Comparison of ENCODE assay signal across 8 cellular contexts in genomic region chr2:3379339-3379646, GRCh38. TPM values are rescaled to one million over a fixed set of nuclear protein-coding genes. Genes with fewer than 3 reads are reported as not detected.
DNase-seq lines count a peak whose midpoint lies in the region; FAIRE-seq and TF ChIP-seq lines count a peak whose summit lies in the region.

No MANE protein-coding gene starts in this region.

- H3K36me3 Mint-ChIP-seq in CD8-positive, alpha-beta memory T cell: peaks cover 4 to 32% (median 4%) of the 10 kb centered on the region in 3 donors
- peaks cover 8% of the 10 kb centered on the region for H3K36me3 Mint-ChIP-seq in osteocyte (ENCODE audit: unreplicated experiment)

- H2AFZ ChIP-seq in OCI-LY3 (ENCODE audit: low read depth, low read length) (no peak overlapping the region), endothelial cell of umbilical vein (ENCODE audit: low read depth, low read length) (peak overlapping the region; percentile 79)

- H3K4me2 ChIP-seq in OCI-LY3 (ENCODE audit: low read length): peak overlapping the region; percentile 100
- H3K4me2 ChIP-seq in endothelial cell of umbilical vein (ENCODE audit: insufficient read depth, low read length): peak overlapping the region; percentile 88

- peak overlapping the region; percentile 89 for H3K27ac ChIP-seq in CD8-positive, alpha-beta memory T cell (ENCODE audit: low read depth, low read length)
- peak overlapping the region; percentile 57 for H3K27ac ChIP-seq in OCI-LY3 (ENCODE audit: low read length)
- H3K27ac ChIP-seq in endothelial cell of umbilical vein (ENCODE audit: insufficient read depth, low read depth, low read length): peak overlapping the region; percentile 74

- no peaks in the 10 kb centered on the region for H3K36me3 ChIP-seq in CD8-positive, alpha-beta memory T cell (ENCODE audit: insufficient read depth, low read length)
- H3K36me3 ChIP-seq in OCI-LY3 (replicated peaks; ENCODE audit: low read depth, low read length) (peaks cover 22% of the 10 kb centered on the region), endothelial cell of umbilical vein (ENCODE audit: control insufficient read depth in 2 of 2, extremely low read depth in 1 of 2, insufficient read depth in 2 of 2, low read length in 2 of 2) (peaks cover 0 to 2% of the 10 kb centered on the region in 2 experiments)

- H4K20me1 ChIP-seq in OCI-LY3 (ENCODE audit: insufficient read depth, low read length) (peaks cover 3% of the 10 kb centered on the region; the same call in 1 of the 2 replicates), endothelial cell of umbilical vein (replicated peaks; ENCODE audit: control insufficient read depth, extremely low read depth, insufficient read depth, low read length) (no peaks in the 10 kb centered on the region)

- dilution Hi-C loops in endothelial cell of umbilical vein (cut with MboI; ENCODE audit: extremely low pct_ligation_motif_present, low sequenced_read_pairs): no loop called here

- peaks cover 0 to 4% (median 0%) of the 10 kb centered on the region in 5 donors for H3K9me3 Mint-ChIP-seq in CD8-positive, alpha-beta memory T cell
- no peaks in the 10 kb centered on the region for H3K9me3 Mint-ChIP-seq in osteocyte (ENCODE audit: unreplicated experiment)

- H3K9me1 ChIP-seq in endothelial cell of umbilical vein (replicated peaks; ENCODE audit: control insufficient read depth, extremely low read depth, insufficient read depth, low read length): no peaks in the 10 kb centered on the region

- H3K27me3 Mint-ChIP-seq in CD8-positive, alpha-beta memory T cell: peaks cover 0 to 1% of the 10 kb centered on the region in 2 donors
- H3K27me3 Mint-ChIP-seq in osteocyte (ENCODE audit: unreplicated experiment): no peaks in the 10 kb centered on the region

- H3K9ac ChIP-seq in OCI-LY3 (ENCODE audit: low read length) (peak overlapping the region; percentile 81), endothelial cell of umbilical vein (replicated peaks; ENCODE audit: extremely low read depth, insufficient read depth, low read length) (peak overlapping the region; percentile 88)

- H3K9me3 ChIP-seq in CD8-positive, alpha-beta memory T cell (ENCODE audit: low read length): no peaks in the 10 kb centered on the region
- H3K9me3 ChIP-seq in OCI-LY3 (ENCODE audit: insufficient read depth, low read length) (no peaks in the 10 kb centered on the region), endothelial cell of umbilical vein (replicated peaks; ENCODE audit: control insufficient read depth, insufficient read depth, low read length) (no peaks in the 10 kb centered on the region)

- TF ChIP-seq POLR2A in endothelial cell of umbilical vein (IDR thresholded peaks at IDR 0.05; ENCODE audit: low read depth, low read length): no peak

- H3K4me1 ChIP-seq in CD8-positive, alpha-beta memory T cell (ENCODE audit: insufficient read depth, low read length): peaks cover 35% of the 10 kb centered on the region
- peaks cover 24% of the 10 kb centered on the region for H3K4me1 ChIP-seq in OCI-LY3 (ENCODE audit: low read length)
- H3K4me1 ChIP-seq in endothelial cell of umbilical vein (ENCODE audit: control insufficient read depth, extremely low read depth, insufficient read depth, low read length): peaks cover 26% of the 10 kb centered on the region

- peak overlapping the region; percentile 92 to 99 (median 97) for H3K27ac Mint-ChIP-seq in CD8-positive, alpha-beta memory T cell
- H3K27ac Mint-ChIP-seq in osteocyte (ENCODE audit: unreplicated experiment): peak overlapping the region; percentile 92

- H3K4me3 Mint-ChIP-seq in CD8-positive, alpha-beta memory T cell: peak overlapping the region; percentile 94 to 97 (median 96)
- peak overlapping the region; percentile 96 for H3K4me3 Mint-ChIP-seq in osteocyte (ENCODE audit: unreplicated experiment)

- POLR2A ChIA-PET in CD8-positive, alpha-beta memory T cell (lab: Charles Lee): interaction anchor here (1.6 kb wide), 1 partner anchor 179 kb away, joined by 8 read pairs; the partner anchor contains the start of gene RNASEH1
- POLR2A ChIA-PET in endothelial cell of umbilical vein (lab: Charles Lee): no interaction called here

- no peaks in the 10 kb centered on the region for H3K27me3 ChIP-seq in CD8-positive, alpha-beta memory T cell (ENCODE audit: insufficient read depth, low read length, poor library complexity, severe bottlenecking)
- H3K27me3 ChIP-seq in OCI-LY3 (ENCODE audit: low read depth, low read length) (no peaks in the 10 kb centered on the region), endothelial cell of umbilical vein (ENCODE audit: control insufficient read depth in 2 of 2, insufficient read depth in 2 of 2, low read length in 2 of 2) (no peaks in the 10 kb centered on the region)

- TF ChIP-seq CTCF in OCI-LY3 (IDR thresholded peaks at IDR 0.05; ENCODE audit: low read depth, low read length): no peak
- TF ChIP-seq CTCF in endothelial cell of umbilical vein (IDR thresholded peaks at IDR 0.05; ENCODE audit: extremely low read depth in 1 of 2, insufficient read depth in 1 of 2, low read depth in 1 of 2, low read length in 2 of 2): no peak
- TF ChIP-seq CTCF in osteocyte (IDR thresholded peaks at IDR 0.05): no peak

- intact Hi-C loops in endothelial cell of umbilical vein (cut with micrococcal nuclease): loop anchor here (2.0 to 5.0 kb wide), 4 partner anchors 77 to 180 kb away; partner anchors contain the start of genes ADI1 and RNASEH1

- peaks cover 46 to 73% (median 63%) of the 10 kb centered on the region in 3 donors for H3K4me1 Mint-ChIP-seq in CD8-positive, alpha-beta memory T cell
- peaks cover 39% of the 10 kb centered on the region for H3K4me1 Mint-ChIP-seq in osteocyte (ENCODE audit: unreplicated experiment)

- peak overlapping the region; percentile 90 for H3K4me3 ChIP-seq in CD8-positive, alpha-beta memory T cell (ENCODE audit: low read length)
- H3K4me3 ChIP-seq in OCI-LY3 (ENCODE audit: low read length) (peak overlapping the region; percentile 84), endothelial cell of umbilical vein (replicated peaks in 1 of 3; ENCODE audit: insufficient read depth in 1 of 3, low read depth in 1 of 3, low read length in 3 of 3) (peak overlapping the region; percentile 40 to 83 (median 75))

- H3K79me2 ChIP-seq in OCI-LY3 (ENCODE audit: low read length): peaks cover 75% of the 10 kb centered on the region
- peaks cover 32% of the 10 kb centered on the region for H3K79me2 ChIP-seq in endothelial cell of umbilical vein (ENCODE audit: control insufficient read depth, insufficient read depth, low read length)

- CTCF ChIA-PET in CD8-positive, alpha-beta memory T cell (lab: Charles Lee): interaction anchor here (0.7 to 2.2 kb wide), 5 partner anchors 11 to 194 kb away, joined by 3 to 8 read pairs (median 3); no protein-coding TSS in a partner anchor
- CTCF ChIA-PET in endothelial cell of umbilical vein (lab: Charles Lee): interaction anchor here (1.4 kb wide), 1 partner anchor 83 kb away, joined by 6 read pairs; no protein-coding TSS in a partner anchor

- DNase-seq in CD8-positive, alpha-beta memory T cell: no peak
- no peak for DNase-seq in endothelial cell of umbilical vein (ENCODE audit: low read depth, low spot score)
- no peak for DNase-seq in osteocyte (ENCODE audit: extremely low spot score, unreplicated experiment)
- no peak for DNase-seq in Ammon's horn (ENCODE audit: low spot score)
- no peak for DNase-seq in NCI-H2227 treated with DMSO at 0.1 percent for 48 hours (lab: John Stamatoyannopoulos, UW)
- DNase-seq in activated CD4-positive, CD25-positive, alpha-beta regulatory T cell (lab: John Stamatoyannopoulos, UW): no peak
- DNase-seq in stimulated activated CD4-positive, alpha-beta T cell treated with anti-CD3 and anti-CD28 coated beads, Interleukin-15, amount 100 ng/mL, for 24 hours: no peak

- no TSS peak for BruUV-seq in endothelial cell of umbilical vein (replicated peaks; lab: Mats Ljungman, UMichigan)

- FAIRE-seq in endothelial cell of umbilical vein (lab: Jason Lieb, UNC): no peak

TF ChIP-seq in endothelial cell of umbilical vein, 7 proteins besides CTCF, POLR2A, EP300 and RAD21 (continues in another document):
- no peak for TF ChIP-seq MAX (IDR thresholded peaks at IDR 0.05; ENCODE audit: insufficient read depth, insufficient read length)
- no peak for TF ChIP-seq FOS (IDR thresholded peaks at IDR 0.05; ENCODE audit: borderline replicate concordance, insufficient read depth, low read length)
- no peak for TF ChIP-seq EZH2 (IDR thresholded peaks at IDR 0.05; ENCODE audit: borderline replicate concordance, low read depth, low read length, severe bottlenecking)
- TF ChIP-seq GATA2 (IDR thresholded peaks at IDR 0.05; ENCODE audit: insufficient read depth, insufficient read length, low read depth, low read length): no peak
- TF ChIP-seq POLR2AphosphoS5 (IDR thresholded peaks at IDR 0.05; ENCODE audit: insufficient read depth, low read depth, low read length): no peak
- no peak for TF ChIP-seq MYC (IDR thresholded peaks at IDR 0.05; ENCODE audit: low read depth, low read length)

RNA-seq across cellular contexts. Expression of gene TRAPPC12, which starts 0.2 kb away (rescaled TPM):
- 10 to 100 TPM; 74.1 to 76.5 TPM for total RNA-seq in CD8-positive, alpha-beta memory T cell
- 37.1 TPM for polyA plus RNA-seq in CD8-positive, alpha-beta memory T cell
- total RNA-seq in endothelial cell of umbilical vein (74.5 and 81.5 TPM in 2 replicates), osteocyte (89.2 and 89.7 TPM in 2 replicates)
- polyA plus RNA-seq in endothelial cell of umbilical vein: 47.5 and 49.6 TPM in 2 replicates
- 39.1 and 41.9 TPM in 2 replicates for polyA plus RNA-seq in endothelial cell of umbilical vein (2011; cell fraction: cytosol; rRNA removed)
- polyA plus RNA-seq in endothelial cell of umbilical vein (2011; cell fraction: nucleus; rRNA removed): 101 and 150 TPM in 2 replicates
- polyA plus RNA-seq in endothelial cell of umbilical vein (2012): 62.3 and 62.9 TPM in 2 replicates
- 71.2 and 79.5 TPM in 2 replicates for polyA minus RNA-seq in endothelial cell of umbilical vein
- polyA minus RNA-seq in endothelial cell of umbilical vein (2011; cell fraction: cytosol; rRNA and poly(A)+ RNA removed): 44.5 TPM
- polyA minus RNA-seq in endothelial cell of umbilical vein (2011; cell fraction: nucleus; rRNA and poly(A)+ RNA removed): 90.2 and 106 TPM in 2 replicates

RNA-seq across cellular contexts. Expression of gene EIPR1, which starts 1.7 kb away (rescaled TPM):
- 10 to 100 TPM; 41.6 to 43.9 TPM for total RNA-seq in CD8-positive, alpha-beta memory T cell
- 39.2 TPM for polyA plus RNA-seq in CD8-positive, alpha-beta memory T cell
- total RNA-seq in endothelial cell of umbilical vein: 30.8 and 31.4 TPM in 2 replicates
- 51.5 and 57.3 TPM in 2 replicates for polyA plus RNA-seq in endothelial cell of umbilical vein
- 48.6 and 49.8 TPM in 2 replicates for polyA plus RNA-seq in endothelial cell of umbilical vein (2011; cell fraction: cytosol; rRNA removed)
- polyA plus RNA-seq in endothelial cell of umbilical vein (2011; cell fraction: nucleus; rRNA removed): 30.2 and 32.5 TPM in 2 replicates
- polyA plus RNA-seq in endothelial cell of umbilical vein (2012): 31.2 and 37.9 TPM in 2 replicates
- 30.9 and 32.0 TPM in 2 replicates for polyA minus RNA-seq in endothelial cell of umbilical vein
- polyA minus RNA-seq in endothelial cell of umbilical vein (2011; cell fraction: cytosol; rRNA and poly(A)+ RNA removed): 25.9 TPM
- 18.3 and 30.1 TPM in 2 replicates for polyA minus RNA-seq in endothelial cell of umbilical vein (2011; cell fraction: nucleus; rRNA and poly(A)+ RNA removed)
- total RNA-seq in osteocyte: 19.0 and 19.9 TPM in 2 replicates
